11 cellular contexts compared by ENCODE assay signal in genomic region chr17:57735707-57736106, GRCh38. TPM values are rescaled to one million over a fixed set of nuclear protein-coding genes. Genes with fewer than 3 reads are reported as not detected.
A peak's percentile ranks its signal among the peaks of the same experiment; 100 is the strongest.
DNase-seq lines count a peak whose midpoint lies in the region; ATAC-seq and TF ChIP-seq lines count a peak whose summit lies in the region.
"Had no signal": no experiment of that assay in that cellular context is flagged by ENCODE, and none has a peak within 500 bp of the region (broad histone marks: within the 10 kb centered on the region; RNA-seq: fewer than 3 reads in every experiment).

No MANE protein-coding gene starts in this region.

- 76 to 81% methylated on average over 6 of the region's 6 CpGs for WGBS in sigmoid colon, 2 donors

- no peaks in the 10 kb centered on the region for H3K9me3 ChIP-seq in Panc1 (ENCODE audit: control insufficient read depth, insufficient read depth, low read depth, low read length)
- no peaks in the 10 kb centered on the region for H3K9me3 ChIP-seq in mucosa of descending colon
- H3K9me3 ChIP-seq in sigmoid colon = no peaks in the 10 kb centered on the region
- H3K9me3 ChIP-seq: SJSA1 had no signal

- H3K27ac ChIP-seq in Panc1 (ENCODE audit: low read length) = no peak overlapping the region
- no peak overlapping the region for H3K27ac ChIP-seq in sigmoid colon
- H3K27ac ChIP-seq: cardiac muscle cell, SJSA1 had no signal

- ATAC-seq in Panc1 = peak; percentile 72; the same call in 1 of the 2 replicates
- peak; percentile 44 for ATAC-seq in mucosa of descending colon
- no peak for ATAC-seq in HG02970 (IDR thresholded peaks at IDR 0.05; ENCODE audit: low FRiP score, unreplicated experiment)

- no peak for TF ChIP-seq POLR2A in sigmoid colon (IDR thresholded peaks at IDR 0.05)

- POLR2A ChIA-PET in Panc1 (lab: Charles Lee) = no interaction called here

- H3K4me1 ChIP-seq in Panc1 (ENCODE audit: control insufficient read depth, insufficient read depth, low read length) (no peaks in the 10 kb centered on the region), mucosa of descending colon (ENCODE audit: low read depth) (no peaks in the 10 kb centered on the region), sigmoid colon (no peaks in the 10 kb centered on the region)
- H3K4me1 ChIP-seq: SJSA1 had no signal

- peaks cover 23% of the 10 kb centered on the region; the same call in 1 of the 2 replicates for H3K27me3 ChIP-seq in Panc1 (ENCODE audit: control insufficient read depth, insufficient read depth, low read length)
- H3K27me3 ChIP-seq in sigmoid colon = no peaks in the 10 kb centered on the region

- in situ Hi-C loops in Panc1 (cut with HindIII; ENCODE audit: low pct_unique_long_range_greater_than_20kb, low sequenced_read_pairs) = no loop called here

- CTCF ChIA-PET in Panc1 (lab: Charles Lee) = no interaction called here

- TF ChIP-seq CTCF in Panc1 (IDR thresholded peaks at IDR 0.05) (peak; percentile 54), mucosa of descending colon (IDR thresholded peaks at IDR 0.05) (no peak), sigmoid colon (IDR thresholded peaks at IDR 0.05) (no peak)

- DNase-seq in DMS79 treated with DMSO at 0.1 percent for 48 hours (lab: John Stamatoyannopoulos, UW) (peak; percentile 14), DMS79 (lab: John Stamatoyannopoulos, UW) (no peak), HuH-7 (ENCODE audit: low spot score) (peak; percentile 63), Panc1 (ENCODE audit: low read depth, low spot score) (no peak), mucosa of descending colon (no peak), sigmoid colon (no peak), amniotic stem cell (lab: John Stamatoyannopoulos, UW) (no peak)

- no TSS peak for BruUV-seq in Panc1 (replicated peaks; lab: Mats Ljungman, UMichigan)

- no peak for TF ChIP-seq EP300 in sigmoid colon (IDR thresholded peaks at IDR 0.05)

- H3K4me3 ChIP-seq in Panc1 (ENCODE audit: low read depth in 2 of 2, low read length in 2 of 2) = no peak overlapping the region
- no peak overlapping the region for H3K4me3 ChIP-seq in mucosa of descending colon
- H3K4me3 ChIP-seq in sigmoid colon = no peak overlapping the region
- H3K4me3 ChIP-seq: cardiac muscle cell, SJSA1 had no signal

- no peaks in the 10 kb centered on the region for H3K36me3 ChIP-seq in Panc1 (ENCODE audit: control insufficient read depth, insufficient read depth, low read length)
- H3K36me3 ChIP-seq in mucosa of descending colon (ENCODE audit: low read depth) = no peaks in the 10 kb centered on the region
- H3K36me3 ChIP-seq in sigmoid colon = no peaks in the 10 kb centered on the region
- H3K36me3 ChIP-seq: cardiac muscle cell, SJSA1 had no signal

- intact Hi-C loops in Panc1 (cut with micrococcal nuclease; ENCODE audit: unreplicated experiment) = no loop called here
- intact Hi-C loops in mucosa of descending colon (cut with DNase I, micrococcal nuclease) = loop anchor here in 1 of 2 donors (5.0 kb wide), 1 partner anchor 318 kb away; no protein-coding TSS in a partner anchor
- intact Hi-C loops in sigmoid colon (cut with DNase I) = no loop called here

RNA-seq across cellular contexts. Expression of gene CCDC182, which starts 9.4 kb away (rescaled TPM):
- total RNA-seq in Panc1 (2021; ENCODE audit: unreplicated experiment) (not detected), mucosa of descending colon (not detected), sigmoid colon (not detected)
- not detected for polyA plus RNA-seq in Panc1 (2012; ENCODE audit: insufficient read length)
- polyA plus RNA-seq in sigmoid colon = not detected
- total RNA-seq: cardiac muscle cell, mononuclear cell, SJSA1 had no signal
- polyA plus RNA-seq: cardiac muscle cell had no signal

Comparison
In these comparisons a context has a peak if more than half of its experiments do, and no peak if none do; other contexts are left out.
1. DNase-seq: peak in DMS79 treated with DMSO at 0.1 percent for 48 hours (single experiment) and HuH-7 (single experiment); none in DMS79 (single experiment), Panc1 (single experiment), mucosa of descending colon (0 of 3), sigmoid colon (single experiment) and amniotic stem cell (single experiment).